In the genomic region with DNA sequence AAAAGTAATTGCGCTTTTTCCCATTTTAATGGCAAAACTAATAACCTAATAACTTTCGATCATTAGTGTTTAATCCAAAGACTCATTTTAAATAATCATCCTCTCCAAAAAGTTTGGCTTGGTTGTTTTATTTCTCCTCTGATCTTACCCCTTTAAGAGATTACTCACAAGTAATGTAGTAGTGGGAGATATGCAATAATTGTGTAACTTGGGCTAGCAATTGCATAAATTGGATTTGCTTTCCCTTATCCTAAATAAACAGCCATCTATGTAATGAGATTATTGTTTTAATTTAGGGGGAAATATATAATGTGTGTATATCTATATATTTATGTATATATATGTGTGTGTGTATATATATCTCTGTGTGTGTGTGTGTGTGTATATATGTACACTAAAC, we compare ENCODE assay signal across 1 cellular context.
TF ChIP-seq lines count a peak whose summit lies in the region.

No MANE protein-coding gene starts in this region.

TF ChIP-seq in IMR-90, 13 proteins besides CTCF, POLR2A, EP300 and RAD21 (continued from another document):
- TF ChIP-seq USF2 (IDR thresholded peaks at IDR 0.05; ENCODE audit: low read depth, low read length) (no peak), FOS (IDR thresholded peaks at IDR 0.05; ENCODE audit: low read depth, low read length) (no peak), MAFK (IDR thresholded peaks at IDR 0.05; ENCODE audit: low read depth, low read length) (no peak), RFX5 (IDR thresholded peaks at IDR 0.05; ENCODE audit: low read depth, low read length) (no peak)
